ENCODE assay signal across 21 cellular contexts in the genomic region with DNA sequence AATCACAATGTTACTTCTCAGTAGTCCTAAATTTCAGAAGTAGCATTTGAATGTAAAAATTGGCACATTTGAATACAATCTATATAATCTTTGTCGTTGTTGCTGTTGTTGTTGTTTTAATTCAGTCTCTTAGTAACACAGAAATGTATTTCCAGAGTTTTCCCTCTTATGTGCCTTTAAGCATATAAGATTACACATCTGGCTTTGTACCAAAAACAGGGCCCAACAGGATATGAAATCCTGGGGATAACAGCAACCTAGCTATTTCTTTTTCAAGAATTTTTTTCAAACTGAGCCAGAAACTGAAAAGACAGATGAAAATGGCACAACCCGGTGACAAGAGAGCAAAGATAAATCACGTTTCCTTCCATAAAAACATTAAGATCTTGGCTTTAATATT.
DNase-seq lines count a peak whose midpoint lies in the region; ATAC-seq, FAIRE-seq and TF ChIP-seq lines count a peak whose summit lies in the region.
"Had no signal": no experiment of that assay in that cellular context is flagged by ENCODE, and none has a peak within 500 bp of the region (broad histone marks: within the 10 kb centered on the region; RNA-seq: fewer than 3 reads in every experiment).

No MANE protein-coding gene starts in this region.

- H3K4me1 ChIP-seq in pancreas = peaks cover 6 to 28% (median 19%) of the 10 kb centered on the region in 3 donors
- H3K4me1 ChIP-seq in CD8-positive, alpha-beta T cell (ENCODE audit: insufficient read depth, low read length) = no peaks in the 10 kb centered on the region
- H3K4me1 ChIP-seq: BE2C, SJCRH30 had no signal

- FAIRE-seq in pancreas (lab: Jason Lieb, UNC) = no peak
- FAIRE-seq: GM19239 had no signal

- no peaks in the 10 kb centered on the region for H3K36me3 ChIP-seq in pancreas
- no peaks in the 10 kb centered on the region for H3K36me3 ChIP-seq in CD8-positive, alpha-beta T cell (ENCODE audit: insufficient read depth, low read length)
- H3K36me3 ChIP-seq: BE2C, HAP-1, MG63, SJCRH30 had no signal

- H3K4me3 Mint-ChIP-seq in CD8-positive, alpha-beta T cell = no peak overlapping the region
- H3K4me3 Mint-ChIP-seq: CD8-positive, alpha-beta memory T cell; T-helper 2 cell treated with Interferon-gamma antibody and Interleukin-4, amounts not matched to agents 5 μg/mL and 100 μg/mL, for 36 hours had no signal

- ATAC-seq in pancreas = peak; percentile 53 to 71 (median 63)
- ATAC-seq in CD8-positive, alpha-beta T cell = no peak

- intact Hi-C loops in pancreas (cut with DNase I) = no loop called here
- intact Hi-C loops in CD8-positive, alpha-beta T cell (cut with DNase I, micrococcal nuclease) = no loop called here

- POLR2A ChIA-PET in CD8-positive, alpha-beta T cell (lab: Charles Lee) = no interaction called here

- peaks cover 3% of the 10 kb centered on the region for H3K9me3 Mint-ChIP-seq in CD8-positive, alpha-beta T cell
- H3K9me3 Mint-ChIP-seq: T-helper 2 cell treated with Interferon-gamma antibody and Interleukin-4, amounts not matched to agents 5 μg/mL and 100 μg/mL, for 36 hours had no signal

- WGBS in pancreas, 2 donors = 11 to 12% methylated on average over 3 of the region's 3 CpGs

- peak overlapping the region in 1 of 4 donors; percentile 34 for H3K27ac ChIP-seq in pancreas
- no peak overlapping the region for H3K27ac ChIP-seq in CD8-positive, alpha-beta T cell (ENCODE audit: low read depth, low read length)
- H3K27ac ChIP-seq: KMS-11, RWPE1, SJCRH30 had no signal

- CTCF ChIA-PET in CD8-positive, alpha-beta T cell (lab: Charles Lee) = no interaction called here

- TF ChIP-seq CTCF in pancreas (IDR thresholded peaks at IDR 0.05) = no peak
- no peak for TF ChIP-seq CTCF in CD8-positive, alpha-beta T cell (IDR thresholded peaks at IDR 0.05)

- H3K27ac Mint-ChIP-seq in CD8-positive, alpha-beta T cell = no peak overlapping the region
- H3K27ac Mint-ChIP-seq: CD8-positive, alpha-beta memory T cell; T-helper 2 cell treated with Interferon-gamma antibody and Interleukin-4, amounts not matched to agents 5 μg/mL and 100 μg/mL, for 36 hours had no signal

- H3K4me1 Mint-ChIP-seq in CD8-positive, alpha-beta T cell (ENCODE audit: low read depth) = no peaks in the 10 kb centered on the region
- H3K4me1 Mint-ChIP-seq: CD8-positive, alpha-beta memory T cell had no signal

- H3K36me3 Mint-ChIP-seq in CD8-positive, alpha-beta T cell = no peaks in the 10 kb centered on the region
- H3K36me3 Mint-ChIP-seq: CD8-positive, alpha-beta memory T cell had no signal

- no peaks in the 10 kb centered on the region for H3K27me3 Mint-ChIP-seq in CD8-positive, alpha-beta T cell (ENCODE audit: low read depth)
- H3K27me3 Mint-ChIP-seq: CD8-positive, alpha-beta memory T cell had no signal

- H3K4me3 ChIP-seq in pancreas = no peak overlapping the region
- no peak overlapping the region for H3K4me3 ChIP-seq in CD8-positive, alpha-beta T cell (ENCODE audit: low read depth, low read length)
- H3K4me3 ChIP-seq: HAP-1, MG63, SJCRH30 had no signal

- no peaks in the 10 kb centered on the region for H3K27me3 ChIP-seq in pancreas
- H3K27me3 ChIP-seq in CD8-positive, alpha-beta T cell (ENCODE audit: insufficient read depth, low read length) = no peaks in the 10 kb centered on the region
- H3K27me3 ChIP-seq: BE2C, MG63 had no signal

- H3K9me3 ChIP-seq in pancreas = no peaks in the 10 kb centered on the region
- H3K9me3 ChIP-seq in CD8-positive, alpha-beta T cell (ENCODE audit: low read length) = no peaks in the 10 kb centered on the region
- H3K9me3 ChIP-seq: BE2C, HAP-1, MG63, SJCRH30 had no signal

- DNase-seq in NCI-H345 (lab: John Stamatoyannopoulos, UW) (peak; percentile 63), NCI-H345 treated with DMSO at 0.1 percent for 48 hours (lab: John Stamatoyannopoulos, UW; ENCODE audit: unreplicated experiment) (no peak), NCI-H128 (lab: John Stamatoyannopoulos, UW; ENCODE audit: unreplicated experiment) (peak; percentile 18), NCI-H446 treated with DMSO at 0.1 percent for 48 hours (lab: John Stamatoyannopoulos, UW) (peak; percentile 13), pancreas (no peak), NCI-H526 treated with DMSO at 0.1 percent for 48 hours (lab: John Stamatoyannopoulos, UW) (no peak)
- DNase-seq in CD8-positive, alpha-beta T cell = no peak
- DNase-seq: BE2C; CD8-positive, alpha-beta memory T cell; DND-41; GDM1; MG63; NCI-H1436 treated with DMSO at 0.1 percent for 48 hours; NCI-H226; SJCRH30; SW 1271 had no signal

Comparison
In these comparisons a context has a peak if more than half of its experiments do, and no peak if none do; other contexts are left out.
1. DNase-seq: peak in NCI-H345 (single experiment), NCI-H128 (single experiment) and NCI-H446 treated with DMSO at 0.1 percent for 48 hours (single experiment); none in NCI-H345 treated with DMSO at 0.1 percent for 48 hours (single experiment), pancreas (0 of 6), NCI-H526 treated with DMSO at 0.1 percent for 48 hours (single experiment) and CD8-positive, alpha-beta T cell (0 of 7).